In the genomic region with DNA sequence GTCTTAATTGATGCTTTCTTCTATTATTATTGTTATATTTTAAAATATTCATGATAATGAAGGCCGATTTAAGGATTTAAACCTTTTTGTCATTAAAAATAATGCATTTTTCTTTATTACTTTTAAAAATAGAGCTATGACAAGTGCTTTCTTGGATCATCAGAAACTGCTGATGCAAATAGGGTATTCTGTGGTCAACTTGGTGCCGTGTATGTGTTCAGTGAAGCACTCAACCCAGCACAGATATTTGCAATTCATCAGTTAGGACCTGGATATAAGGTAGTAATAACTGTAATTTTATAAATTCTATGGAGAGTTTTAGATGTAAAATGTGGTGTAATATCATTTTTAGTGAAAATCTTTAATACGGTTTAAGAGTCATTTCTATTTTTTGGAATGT, we compare ENCODE assay signal across 8 cellular contexts.
ATAC-seq lines count a peak whose summit lies in the region.

No MANE protein-coding gene starts in this region.

- ATAC-seq in GM18499 (IDR thresholded peaks at IDR 0.05; ENCODE audit: insufficient read depth, unreplicated experiment), result peak; percentile 87
- ATAC-seq in GM18868 (IDR thresholded peaks at IDR 0.05; ENCODE audit: unreplicated experiment), result peak; percentile 100
- ATAC-seq in GM19397 (IDR thresholded peaks at IDR 0.05; ENCODE audit: unreplicated experiment), result peak; percentile 98
- peak; percentile 92 for ATAC-seq in GM21447 (IDR thresholded peaks at IDR 0.05; ENCODE audit: unreplicated experiment)
- ATAC-seq in HG02571 (IDR thresholded peaks at IDR 0.05; ENCODE audit: unreplicated experiment), result peak; percentile 62
- ATAC-seq in HG02938 (IDR thresholded peaks at IDR 0.05; ENCODE audit: unreplicated experiment), result peak; percentile 87
- peak; percentile 92 for ATAC-seq in HG03175 (IDR thresholded peaks at IDR 0.05; ENCODE audit: unreplicated experiment)
- ATAC-seq in HG03469 (IDR thresholded peaks at IDR 0.05; ENCODE audit: unreplicated experiment), result peak; percentile 99

Comparison
In these comparisons a context has a peak if more than half of its experiments do, and no peak if none do; other contexts are left out.
1. Peak in every context shown above with its lines: ATAC-seq.